ENCODE assay signal across 27 cellular contexts in genomic region chr3:66342717-66343373, GRCh38.
"Had no signal": no experiment of that assay in that cellular context is flagged by ENCODE, and none has a peak within 500 bp of the region (broad histone marks: within the 10 kb centered on the region; RNA-seq: fewer than 3 reads in every experiment).

No MANE protein-coding gene starts in this region.

- H3K4me3 Mint-ChIP-seq: activated naive CD4-positive, alpha-beta T cell treated with anti-CD3 and anti-CD28 coated beads, Interleukin-2, amount 50 U/mL, for 24 hours; activated naive CD8-positive, alpha-beta T cell treated with anti-CD3 and anti-CD28 coated beads, Interleukin-2, amount 50 U/mL, for 24 hours; effector memory CD8-positive, alpha-beta T cell; nephron; stimulated activated memory B cell treated with anti-CD40 and anti-IgM and Interleukin-4, amounts not matched to agents 10 μg/mL and 1 μg/mL and 100 μg/mL, for 72 hours; stimulated activated naive CD8-positive, alpha-beta T cell treated with anti-CD3 and anti-CD28 coated beads, Interleukin-15, amount 100 ng/mL, for 72 hours had no signal

- H3K27me3 Mint-ChIP-seq: activated naive CD4-positive, alpha-beta T cell treated with anti-CD3 and anti-CD28 coated beads, Interleukin-2, amount 50 U/mL, for 24 hours; activated naive CD8-positive, alpha-beta T cell treated with anti-CD3 and anti-CD28 coated beads, Interleukin-2, amount 50 U/mL, for 24 hours; effector memory CD8-positive, alpha-beta T cell; stimulated activated memory B cell treated with anti-CD40 and anti-IgM and Interleukin-4, amounts not matched to agents 10 μg/mL and 1 μg/mL and 100 μg/mL, for 72 hours; stimulated activated naive CD8-positive, alpha-beta T cell treated with anti-CD3 and anti-CD28 coated beads, Interleukin-15, amount 100 ng/mL, for 72 hours had no signal

- H3K27ac ChIP-seq: hepatocyte, neutrophil, upper lobe of left lung, vagina, WERI-Rb-1 had no signal

- H3K4me1 Mint-ChIP-seq: stimulated activated naive CD8-positive, alpha-beta T cell treated with anti-CD3 and anti-CD28 coated beads, Interleukin-15, amount 100 ng/mL, for 72 hours had no signal

- H3K4me3 ChIP-seq: hepatocyte, smooth muscle cell, upper lobe of left lung, vagina had no signal

- H3K4me1 ChIP-seq: upper lobe of left lung, vagina had no signal

- H3K27me3 ChIP-seq: hepatocyte, neutrophil, upper lobe of left lung, vagina had no signal

- H3K9me3 Mint-ChIP-seq: activated naive CD4-positive, alpha-beta T cell treated with anti-CD3 and anti-CD28 coated beads, Interleukin-2, amount 50 U/mL, for 24 hours; effector memory CD8-positive, alpha-beta T cell had no signal

- H3K4me2 ChIP-seq: hepatocyte, smooth muscle cell had no signal

- H3K9me3 ChIP-seq: neutrophil, upper lobe of left lung, vagina had no signal

- DNase-seq: activated CD4-positive, alpha-beta T cell treated with anti-CD3 and anti-CD28 coated beads for 48 hours; activated CD4-positive, alpha-beta T cell treated with anti-CD3 and anti-CD28 coated beads, Interleukin-2, amount 50 U/mL, for 48 hours; activated CD8-positive, alpha-beta memory T cell treated with anti-CD3 and anti-CD28 coated beads for 24 hours; activated gamma-delta T cell; activated naive CD8-positive, alpha-beta T cell treated with anti-CD3 and anti-CD28 coated beads, Interleukin-2, amount 50 U/mL, for 24 hours; amygdala; caudate nucleus; cortex of kidney; effector memory CD8-positive, alpha-beta T cell; glutamatergic neuron; left cardiac atrium; mammary epithelial cell; retina; stimulated activated CD4-positive, alpha-beta T cell treated with anti-CD3 and anti-CD28 coated beads, Interleukin-1b, Interleukin-23, amount 100 ng/mL, for 48 hours; stimulated activated CD4-positive, alpha-beta T cell treated with anti-CD3 and anti-CD28 coated beads, Interleukin-4, amount 100 ng/mL, for 4 hours; stimulated activated CD8-positive, alpha-beta memory T cell treated with anti-CD3 and anti-CD28 coated beads, Interleukin-4, amount 100 ng/mL, for 48 hours; stimulated activated naive CD8-positive, alpha-beta T cell treated with anti-CD3 and anti-CD28 coated beads, Interleukin-15, amount 100 ng/mL, for 72 hours; substantia nigra; upper lobe of left lung; WERI-Rb-1 had no signal

- H3K27ac Mint-ChIP-seq: activated naive CD4-positive, alpha-beta T cell treated with anti-CD3 and anti-CD28 coated beads, Interleukin-2, amount 50 U/mL, for 24 hours; activated naive CD8-positive, alpha-beta T cell treated with anti-CD3 and anti-CD28 coated beads, Interleukin-2, amount 50 U/mL, for 24 hours; effector memory CD8-positive, alpha-beta T cell; stimulated activated memory B cell treated with anti-CD40 and anti-IgM and Interleukin-4, amounts not matched to agents 10 μg/mL and 1 μg/mL and 100 μg/mL, for 72 hours; stimulated activated naive CD8-positive, alpha-beta T cell treated with anti-CD3 and anti-CD28 coated beads, Interleukin-15, amount 100 ng/mL, for 72 hours had no signal

- H3K36me3 ChIP-seq: neutrophil, upper lobe of left lung, vagina, WERI-Rb-1 had no signal
